Comparison of ENCODE assay signal across 8 cellular contexts in the genomic region with DNA sequence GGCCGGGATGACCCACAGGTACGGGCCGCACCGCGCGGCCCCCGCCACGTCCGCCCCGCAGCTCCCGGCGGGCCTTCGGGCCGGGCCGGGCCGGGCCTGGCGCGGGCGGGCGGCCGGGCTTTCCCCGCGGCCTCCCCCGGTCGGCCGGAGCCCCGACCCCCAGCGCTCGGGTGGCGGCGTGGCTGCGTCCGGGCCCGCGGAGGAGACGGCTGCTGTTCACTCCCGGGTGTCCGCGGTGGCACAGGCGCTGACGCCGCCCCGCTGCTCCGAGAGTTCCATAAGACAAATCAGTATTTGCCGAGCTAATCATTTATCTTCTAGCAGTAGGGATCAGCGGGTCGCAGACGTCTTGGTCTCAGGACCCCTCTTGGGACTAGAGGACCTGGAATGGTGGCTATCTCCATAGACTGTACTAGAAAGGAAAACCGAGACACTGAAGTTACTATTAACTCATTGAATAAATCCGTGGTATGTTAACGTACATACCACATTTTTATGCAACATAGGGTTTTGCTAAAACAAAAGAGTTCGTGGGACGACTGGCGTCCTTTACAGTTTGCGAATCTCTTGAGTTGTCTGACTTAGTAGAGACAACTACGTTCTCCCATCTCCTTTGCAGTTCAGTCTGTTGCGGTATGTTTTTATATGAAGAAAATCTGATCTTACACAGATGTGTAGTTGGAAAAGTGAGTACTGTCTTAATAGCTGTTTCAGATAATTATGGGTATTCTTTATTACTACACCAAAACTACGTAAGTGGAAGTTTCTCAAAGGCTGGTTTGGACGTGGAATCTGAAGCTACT. TPM values are rescaled to one million over a fixed set of nuclear protein-coding genes. Genes with fewer than 3 reads are reported as not detected.
DNase-seq lines count a peak whose midpoint lies in the region; ATAC-seq, FAIRE-seq and TF ChIP-seq lines count a peak whose summit lies in the region.

No MANE protein-coding gene starts in this region.

- POLR2A ChIA-PET in activated CD4-positive, alpha-beta T cell treated with anti-CD3 and anti-CD28 coated beads, Interleukin-2, amount 10 ng/mL, durations not matched to agents 7 days and 5 days (lab: Charles Lee): no interaction called here
- POLR2A ChIA-PET in H1 (lab: Charles Lee; ENCODE audit: partially characterized antibody): interaction anchor here (0.7 to 1.8 kb wide), 11 partner anchors 11 to 137 kb away, joined by 3 to 5 read pairs (median 3); partner anchors contain the start of gene GCC2

- TF ChIP-seq CTCF in H1 (IDR thresholded peaks at IDR 0.05; ENCODE audit: control extremely low read depth in 1 of 3, insufficient read depth in 1 of 3, low read depth in 1 of 3, low read length in 3 of 3): no peak

- no peak for FAIRE-seq in H1 (lab: Jason Lieb, UNC)

- H3K27ac Mint-ChIP-seq in activated CD4-positive, alpha-beta T cell treated with anti-CD3 and anti-CD28 coated beads, Interleukin-2, amount 10 ng/mL, durations not matched to agents 7 days and 5 days: peak overlapping the region; percentile 91
- H3K27ac Mint-ChIP-seq in stimulated activated effector memory CD8-positive, alpha-beta T cell treated with anti-CD3 and anti-CD28 coated beads, Interleukin-12 subunit alpha, Interleukin-12 subunit beta, amount 100 ng/mL, for 72 hours: peak overlapping the region; percentile 84

- no peak overlapping the region for H3K18ac ChIP-seq in H1 (ENCODE audit: extremely low read depth, low read length)

- no peak overlapping the region for H4K5ac ChIP-seq in H1 (ENCODE audit: insufficient read length, low read depth, low read length)

- no peak overlapping the region for H2BK15ac ChIP-seq in H1 (ENCODE audit: low read length)

- peaks cover 0 to 4% (median 1%) of the 10 kb centered on the region in 4 experiments; a peak in 3 of 7 replicates for H3K27me3 ChIP-seq in H1 (replicated peaks in 1 of 4; ENCODE audit: control insufficient read depth in 3 of 4, extremely low read depth in 1 of 4, insufficient read depth in 3 of 4, low read length in 3 of 4)

- no peak for TF ChIP-seq EP300 in H1 (IDR thresholded peaks at IDR 0.05; ENCODE audit: borderline replicate concordance in 1 of 2, low read depth in 2 of 2, low read length in 2 of 2)

- no peak overlapping the region for H3K23ac ChIP-seq in H1 (ENCODE audit: insufficient read length)

- H4K8ac ChIP-seq in H1 (ENCODE audit: extremely low read depth, insufficient read depth, low read length): peak overlapping the region; percentile 91; the same call in 1 of the 2 replicates

- peak overlapping the region; percentile 96 for H3K4me3 Mint-ChIP-seq in activated CD4-positive, alpha-beta T cell treated with anti-CD3 and anti-CD28 coated beads, Interleukin-2, amount 10 ng/mL, durations not matched to agents 7 days and 5 days
- peak overlapping the region; percentile 84 for H3K4me3 Mint-ChIP-seq in stimulated activated effector memory CD8-positive, alpha-beta T cell treated with anti-CD3 and anti-CD28 coated beads, Interleukin-12 subunit alpha, Interleukin-12 subunit beta, amount 100 ng/mL, for 72 hours

- no peak for TF ChIP-seq RAD21 in H1 (IDR thresholded peaks at IDR 0.05 in 1 of 2, conservative IDR thresholded peaks at IDR 0.05 in 1 of 2; ENCODE audit: low read depth in 2 of 2, low read length in 2 of 2)

- no peak overlapping the region for H4K91ac ChIP-seq in H1 (replicated peaks; ENCODE audit: insufficient read length, low read length)

- H3K36me3 ChIP-seq in H1 (ENCODE audit: control insufficient read depth in 2 of 4, insufficient read depth in 4 of 4, low read length in 3 of 4): no peaks in the 10 kb centered on the region

- no peaks in the 10 kb centered on the region for H3K9me3 Mint-ChIP-seq in activated CD4-positive, alpha-beta T cell treated with anti-CD3 and anti-CD28 coated beads, Interleukin-2, amount 10 ng/mL, durations not matched to agents 7 days and 5 days
- no peaks in the 10 kb centered on the region for H3K9me3 Mint-ChIP-seq in stimulated activated effector memory CD8-positive, alpha-beta T cell treated with anti-CD3 and anti-CD28 coated beads, Interleukin-12 subunit alpha, Interleukin-12 subunit beta, amount 100 ng/mL, for 72 hours

- H2BK12ac ChIP-seq in H1 (ENCODE audit: low read depth, low read length): no peak overlapping the region

- H3K79me1 ChIP-seq in H1 (ENCODE audit: low read depth, low read length): no peaks in the 10 kb centered on the region

- peaks cover 9% of the 10 kb centered on the region for H3K23me2 ChIP-seq in H1 (ENCODE audit: low read depth, low read length)

- H3K27me3 Mint-ChIP-seq in activated CD4-positive, alpha-beta T cell treated with anti-CD3 and anti-CD28 coated beads, Interleukin-2, amount 10 ng/mL, durations not matched to agents 7 days and 5 days: no peaks in the 10 kb centered on the region

- no peaks in the 10 kb centered on the region for H3K36me3 Mint-ChIP-seq in activated CD4-positive, alpha-beta T cell treated with anti-CD3 and anti-CD28 coated beads, Interleukin-2, amount 10 ng/mL, durations not matched to agents 7 days and 5 days (ENCODE audit: low read depth)
- peaks cover 21% of the 10 kb centered on the region for H3K36me3 Mint-ChIP-seq in stimulated activated effector memory CD8-positive, alpha-beta T cell treated with anti-CD3 and anti-CD28 coated beads, Interleukin-12 subunit alpha, Interleukin-12 subunit beta, amount 100 ng/mL, for 72 hours

- H2BK20ac ChIP-seq in H1 (ENCODE audit: low read length): no peak overlapping the region

- peaks cover 62% of the 10 kb centered on the region for H3K4me1 Mint-ChIP-seq in activated CD4-positive, alpha-beta T cell treated with anti-CD3 and anti-CD28 coated beads, Interleukin-2, amount 10 ng/mL, durations not matched to agents 7 days and 5 days
- H3K4me1 Mint-ChIP-seq in stimulated activated effector memory CD8-positive, alpha-beta T cell treated with anti-CD3 and anti-CD28 coated beads, Interleukin-12 subunit alpha, Interleukin-12 subunit beta, amount 100 ng/mL, for 72 hours: peaks cover 43% of the 10 kb centered on the region

- H3K4me2 ChIP-seq in H1 (ENCODE audit: insufficient read depth in 1 of 2, low read depth in 2 of 2, low read length in 2 of 2): peak overlapping the region; percentile 91 to 96

- peaks cover 0 to 11% (median 1%) of the 10 kb centered on the region in 4 experiments; a peak in 4 of 7 replicates for H3K4me1 ChIP-seq in H1 (replicated peaks in 1 of 4; ENCODE audit: control insufficient read depth in 3 of 4, insufficient read depth in 4 of 4, low read length in 3 of 4)

- peaks cover 0 to 3% of the 10 kb centered on the region in 2 experiments for H4K20me1 ChIP-seq in H1 (replicated peaks in 1 of 2; ENCODE audit: control insufficient read depth in 1 of 2, insufficient read depth in 2 of 2, low read length in 2 of 2)

- no peak; a peak in 1 of 3 replicates for TF ChIP-seq POLR2A in H1 (IDR thresholded peaks at IDR 0.05; ENCODE audit: control extremely low read depth in 1 of 2, low read depth in 2 of 2, low read length in 2 of 2)

- no peak overlapping the region for H3K4ac ChIP-seq in H1 (replicated peaks; ENCODE audit: insufficient read length, low read depth, low read length)

- no peak overlapping the region for H2BK120ac ChIP-seq in H1 (replicated peaks; ENCODE audit: low read depth, low read length)

- H2AFZ ChIP-seq in H1 (ENCODE audit: low read length): no peak overlapping the region

- H3K27ac ChIP-seq in H1 (ENCODE audit: low read depth, low read length): no peak overlapping the region

- peak overlapping the region; percentile 81 to 91 (median 84) for H3K4me3 ChIP-seq in H1 (ENCODE audit: extremely low read depth in 1 of 4, insufficient read depth in 2 of 4, low read depth in 3 of 4, low read length in 4 of 4)

- ATAC-seq in HG02588 (IDR thresholded peaks at IDR 0.05; ENCODE audit: unreplicated experiment): peak; percentile 37
- peak; percentile 64 for ATAC-seq in stimulated activated effector memory CD8-positive, alpha-beta T cell treated with anti-CD3 and anti-CD28 coated beads, Interleukin-12 subunit alpha, Interleukin-12 subunit beta, amount 100 ng/mL, for 72 hours

- peaks cover 9 to 47% of the 10 kb centered on the region in 2 experiments; a peak in 3 of 4 replicates for H3K79me2 ChIP-seq in H1 (ENCODE audit: control insufficient read depth in 1 of 2, insufficient read depth in 2 of 2, low read length in 2 of 2)

- no peak overlapping the region for H3K56ac ChIP-seq in H1 (replicated peaks; ENCODE audit: insufficient read length, low read depth, low read length)

- 4% methylated on average over 23 of the region's 59 CpGs; no CpG with 5 or more reads in 1 of the 2 experiments for WGBS in H1 (ENCODE audit: extremely low coverage in 1 of 2, insufficient coverage in 1 of 2, insufficient read length in 1 of 2, insufficient replicate concordance in 2 of 2, low coverage in 1 of 2, low lambda C conversion rate in 2 of 2, missing lambda C conversion rate in 1 of 2), 2 experiments

- H3K9ac ChIP-seq in H1 (replicated peaks in 1 of 4; ENCODE audit: extremely low read depth in 1 of 4, low read depth in 3 of 4, low read length in 3 of 4): peak overlapping the region; percentile 3 to 74 (median 38); a peak in 6 of 7 replicates

- H2BK5ac ChIP-seq in H1 (ENCODE audit: low read depth, low read length): no peak overlapping the region

- H3K14ac ChIP-seq in H1 (ENCODE audit: insufficient read length): no peak overlapping the region

- DNase-seq in NCI-H1105 treated with DMSO at 0.1 percent for 48 hours (lab: John Stamatoyannopoulos, UW) (peak; percentile 29), NCI-H1105 (lab: John Stamatoyannopoulos, UW) (no peak), MV-4-11 (lab: John Stamatoyannopoulos, UW) (peak; percentile 10), H1 (ENCODE audit: low read depth in 1 of 2, low spot score in 2 of 2) (no peak), midbrain (lab: John Stamatoyannopoulos, UW) (peak; percentile 62)
- peak; percentile 37 for DNase-seq in activated CD4-positive, alpha-beta T cell treated with anti-CD3 and anti-CD28 coated beads, Interleukin-2, amount 10 ng/mL, durations not matched to agents 7 days and 5 days
- peak in 1 of 2 donors; percentile 35 for DNase-seq in stimulated activated effector memory CD8-positive, alpha-beta T cell treated with anti-CD3 and anti-CD28 coated beads, Interleukin-12 subunit alpha, Interleukin-12 subunit beta, amount 100 ng/mL, for 72 hours (ENCODE audit: low spot score in 2 of 2)

- no peak overlapping the region for H2AK5ac ChIP-seq in H1 (ENCODE audit: low read depth, low read length)

- no peaks in the 10 kb centered on the region for H3K9me3 ChIP-seq in H1 (ENCODE audit: insufficient read depth in 2 of 2, low read depth in 1 of 2, low read length in 1 of 2)

- CTCF ChIA-PET in activated CD4-positive, alpha-beta T cell treated with anti-CD3 and anti-CD28 coated beads, Interleukin-2, amount 10 ng/mL, durations not matched to agents 7 days and 5 days (lab: Charles Lee): interaction anchor here (1.0 to 1.4 kb wide), 2 partner anchors 50 to 82 kb away, joined by 3 read pairs; no protein-coding TSS in a partner anchor
- CTCF ChIA-PET in H1 (lab: Charles Lee; ENCODE audit: partially characterized antibody): interaction anchor here (0.9 to 1.1 kb wide), 2 partner anchors 16 to 50 kb away, joined by 4 to 5 read pairs; no protein-coding TSS in a partner anchor

RNA-seq across cellular contexts. Expression of gene LIMS1, which starts 0.5 kb away (rescaled TPM):
- total RNA-seq in activated CD4-positive, alpha-beta T cell treated with anti-CD3 and anti-CD28 coated beads, Interleukin-2, amount 10 ng/mL, durations not matched to agents 7 days and 5 days: 10 to 100 TPM; 57.2 to 63.2 TPM
- total RNA-seq in H1 (2021; fragmentation: NEBNext Ultra II Directional; extraction: Animal tissue kit (Norgen Biotek cat#: 25700)): 36.7 and 39.0 TPM in 2 replicates
- 23.6 and 24.1 TPM in 2 replicates for polyA plus RNA-seq in H1 (2011; rRNA removed)
- polyA plus RNA-seq in H1 (2011; cell fraction: cytosol; rRNA removed): 25.4 TPM
- 47.7 TPM for polyA plus RNA-seq in H1 (2011; cell fraction: nucleus; rRNA removed)
- 20.5 to 33.8 TPM (median 26.9 TPM) in 4 replicates for polyA plus RNA-seq in H1 (2012, experiment 1 of 2)
- 5.1 TPM for polyA plus RNA-seq in H1 (2012, experiment 2 of 2)
- polyA plus RNA-seq in H1 (2013, experiment 1 of 2): 28.8 TPM
- 29.8 TPM for polyA plus RNA-seq in H1 (2013, experiment 2 of 2)
- polyA minus RNA-seq in H1 (2011; rRNA and poly(A)+ RNA removed): 68.3 and 76.4 TPM in 2 replicates
- polyA minus RNA-seq in H1 (2011; cell fraction: cytosol; rRNA and poly(A)+ RNA removed): 12.8 TPM
- 41.9 TPM for polyA minus RNA-seq in H1 (2011; cell fraction: nucleus; rRNA and poly(A)+ RNA removed)

Comparison
In these comparisons a context has a peak if more than half of its experiments do, and no peak if none do; other contexts are left out.
1. DNase-seq: peak in NCI-H1105 treated with DMSO at 0.1 percent for 48 hours (single experiment), MV-4-11 (single experiment), activated CD4-positive, alpha-beta T cell treated with anti-CD3 and anti-CD28 coated beads, Interleukin-2, amount 10 ng/mL, durations not matched to agents 7 days and 5 days (single experiment) and midbrain (single experiment); none in NCI-H1105 (single experiment) and H1 (0 of 2).